In the genomic region with DNA sequence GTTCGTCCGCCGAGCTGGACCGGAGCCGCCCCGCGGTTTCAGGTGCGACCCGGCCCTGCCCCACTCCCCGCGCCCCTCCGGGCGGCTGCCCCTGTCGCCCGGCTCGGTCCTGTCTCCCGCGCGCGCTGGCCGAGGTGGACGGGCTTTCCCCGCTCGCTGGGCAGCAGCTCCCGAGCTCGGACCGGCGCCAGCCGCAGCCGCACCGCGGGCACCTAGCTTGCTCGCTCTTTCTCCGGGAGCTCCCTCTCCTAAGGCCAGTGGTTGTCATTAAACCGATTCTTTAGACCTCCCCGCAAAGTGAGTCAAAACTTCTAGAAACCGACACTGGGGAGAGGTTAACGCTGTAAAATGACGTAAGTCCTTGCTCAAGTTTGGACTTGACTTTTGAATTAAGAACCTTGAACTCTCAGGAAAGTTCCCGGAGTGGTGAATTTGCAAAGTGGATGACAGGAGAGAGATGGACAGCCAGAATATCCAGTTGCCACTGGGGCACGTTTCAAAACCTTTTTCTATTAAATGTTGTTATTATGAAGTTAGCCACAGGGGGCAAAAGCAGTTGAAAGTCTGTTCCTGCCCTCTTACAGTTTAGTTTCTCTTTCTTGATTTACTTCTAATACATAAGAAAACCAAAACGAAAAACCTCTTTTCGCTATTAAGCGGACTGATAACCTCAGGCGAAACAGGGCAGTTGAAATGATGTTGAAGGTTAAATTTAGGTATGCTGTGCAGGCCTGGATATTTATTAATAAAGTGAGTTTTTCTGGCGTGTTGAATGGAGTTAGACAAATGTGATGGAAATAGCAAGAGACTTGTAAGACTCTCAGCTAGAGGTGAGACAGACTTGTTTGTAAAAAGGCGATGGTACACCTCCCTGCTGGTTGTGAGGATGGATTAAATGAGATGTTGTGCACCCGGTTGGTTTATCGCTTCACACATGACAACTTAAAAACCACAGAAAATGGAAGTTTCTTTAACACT, we compare ENCODE assay signal across 8 cellular contexts. TPM values are rescaled to one million over a fixed set of nuclear protein-coding genes. Genes with fewer than 3 reads are reported as not detected.
A peak's percentile ranks its signal among the peaks of the same experiment; 100 is the strongest.
DNase-seq lines count a peak whose midpoint lies in the region; ATAC-seq and FAIRE-seq lines count a peak whose summit lies in the region.

No MANE protein-coding gene starts in this region.

- no peaks in the 10 kb centered on the region for H3K9me3 ChIP-seq in CD4-positive, CD25-positive, alpha-beta regulatory T cell (ENCODE audit: control insufficient read depth in 2 of 2, low read length in 2 of 2)

- H3K27me3 Mint-ChIP-seq in CD4-positive, CD25-positive, alpha-beta regulatory T cell: peaks cover 6% of the 10 kb centered on the region
- no peaks in the 10 kb centered on the region for H3K27me3 Mint-ChIP-seq in activated CD4-positive, alpha-beta memory T cell treated with anti-CD3 and anti-CD28 coated beads for 36 hours
- no peaks in the 10 kb centered on the region for H3K27me3 Mint-ChIP-seq in effector memory CD8-positive, alpha-beta T cell
- H3K27me3 Mint-ChIP-seq in stimulated activated naive B cell treated with anti-CD40 and anti-IgM and Interleukin-4, amounts not matched to agents 10 μg/mL and 1 μg/mL and 100 μg/mL, for 72 hours: no peaks in the 10 kb centered on the region

- peak; percentile 89 for FAIRE-seq in GM19239 (lab: Jason Lieb, UNC)

- H3K27me3 ChIP-seq in CD4-positive, CD25-positive, alpha-beta regulatory T cell (ENCODE audit: control insufficient read depth, insufficient read depth, low read length): no peaks in the 10 kb centered on the region

- H3K4me1 ChIP-seq in CD4-positive, CD25-positive, alpha-beta regulatory T cell (ENCODE audit: control insufficient read depth, insufficient read depth, low read length, poor library complexity, severe bottlenecking): peaks cover 33% of the 10 kb centered on the region

- ATAC-seq in CD4-positive, CD25-positive, alpha-beta regulatory T cell (ENCODE audit: low read depth in 2 of 2): peak; percentile 41 to 48
- ATAC-seq in HG03354 (IDR thresholded peaks at IDR 0.05; ENCODE audit: poor library complexity, severe bottlenecking, unreplicated experiment): peak; percentile 76
- ATAC-seq in effector memory CD8-positive, alpha-beta T cell (replicated peaks): peak; percentile 57
- ATAC-seq in stimulated activated naive B cell treated with anti-CD40 and anti-IgM and Interleukin-4, amounts not matched to agents 10 μg/mL and 1 μg/mL and 100 μg/mL, for 72 hours (replicated peaks): peak; percentile 64 to 65

- no peaks in the 10 kb centered on the region for H3K36me3 ChIP-seq in CD4-positive, CD25-positive, alpha-beta regulatory T cell (ENCODE audit: control insufficient read depth, insufficient read depth, low read length)

- DNase-seq in CD4-positive, CD25-positive, alpha-beta regulatory T cell: peak; percentile 25 to 90 (median 84)
- DNase-seq in GM19239 (ENCODE audit: insufficient read length, low spot score) (peak; percentile 49), NCI-H748 (lab: John Stamatoyannopoulos, UW; ENCODE audit: unreplicated experiment) (peak; percentile 59), lung microvascular endothelial cell (ENCODE audit: low read depth in 2 of 2) (peak; percentile 88 to 89)
- peak; percentile 59 for DNase-seq in activated CD4-positive, alpha-beta memory T cell treated with anti-CD3 and anti-CD28 coated beads for 36 hours
- peak; percentile 26 to 44 (median 40) for DNase-seq in effector memory CD8-positive, alpha-beta T cell
- DNase-seq in stimulated activated naive B cell treated with anti-CD40 and anti-IgM and Interleukin-4, amounts not matched to agents 10 μg/mL and 1 μg/mL and 100 μg/mL, for 72 hours: peak; percentile 44

- POLR2A ChIA-PET in activated CD4-positive, alpha-beta memory T cell treated with anti-CD3 and anti-CD28 coated beads for 36 hours (lab: Charles Lee): interaction anchor here (1.5 to 4.1 kb wide), 4 partner anchors 73 to 143 kb away, joined by 4 to 56 read pairs (median 14); a partner anchor contains a TSS

- H3K4me1 Mint-ChIP-seq in CD4-positive, CD25-positive, alpha-beta regulatory T cell: peaks cover 20 to 62% (median 43%) of the 10 kb centered on the region in 4 donors
- peaks cover 51% of the 10 kb centered on the region for H3K4me1 Mint-ChIP-seq in activated CD4-positive, alpha-beta memory T cell treated with anti-CD3 and anti-CD28 coated beads for 36 hours (ENCODE audit: low read depth)
- peaks cover 21 to 36% of the 10 kb centered on the region in 2 donors for H3K4me1 Mint-ChIP-seq in effector memory CD8-positive, alpha-beta T cell (ENCODE audit: low read depth in 2 of 2)
- H3K4me1 Mint-ChIP-seq in stimulated activated naive B cell treated with anti-CD40 and anti-IgM and Interleukin-4, amounts not matched to agents 10 μg/mL and 1 μg/mL and 100 μg/mL, for 72 hours: peaks cover 15 to 38% of the 10 kb centered on the region in 2 donors

- peak overlapping the region; percentile 88 for H3K27ac ChIP-seq in CD4-positive, CD25-positive, alpha-beta regulatory T cell (ENCODE audit: insufficient read depth, low read length, poor library complexity, severe bottlenecking)

- peak overlapping the region; percentile 96 for H3K4me3 ChIP-seq in CD4-positive, CD25-positive, alpha-beta regulatory T cell (ENCODE audit: low read depth, low read length)

- H3K4me3 Mint-ChIP-seq in CD4-positive, CD25-positive, alpha-beta regulatory T cell: peak overlapping the region; percentile 90 to 97 (median 90)
- H3K4me3 Mint-ChIP-seq in activated CD4-positive, alpha-beta memory T cell treated with anti-CD3 and anti-CD28 coated beads for 36 hours: peak overlapping the region; percentile 93
- H3K4me3 Mint-ChIP-seq in effector memory CD8-positive, alpha-beta T cell: peak overlapping the region; percentile 86 to 93
- H3K4me3 Mint-ChIP-seq in stimulated activated naive B cell treated with anti-CD40 and anti-IgM and Interleukin-4, amounts not matched to agents 10 μg/mL and 1 μg/mL and 100 μg/mL, for 72 hours: peak overlapping the region; percentile 91 to 92

- H3K27ac Mint-ChIP-seq in CD4-positive, CD25-positive, alpha-beta regulatory T cell: peak overlapping the region; percentile 93 to 96 (median 95)
- peak overlapping the region; percentile 94 for H3K27ac Mint-ChIP-seq in activated CD4-positive, alpha-beta memory T cell treated with anti-CD3 and anti-CD28 coated beads for 36 hours
- peak overlapping the region; percentile 90 to 96 for H3K27ac Mint-ChIP-seq in effector memory CD8-positive, alpha-beta T cell
- H3K27ac Mint-ChIP-seq in stimulated activated naive B cell treated with anti-CD40 and anti-IgM and Interleukin-4, amounts not matched to agents 10 μg/mL and 1 μg/mL and 100 μg/mL, for 72 hours: peak overlapping the region; percentile 98

- peaks cover 0 to 1% (median under 1%) of the 10 kb centered on the region in 7 donors for H3K9me3 Mint-ChIP-seq in CD4-positive, CD25-positive, alpha-beta regulatory T cell
- H3K9me3 Mint-ChIP-seq in activated CD4-positive, alpha-beta memory T cell treated with anti-CD3 and anti-CD28 coated beads for 36 hours: peaks cover 15% of the 10 kb centered on the region
- H3K9me3 Mint-ChIP-seq in effector memory CD8-positive, alpha-beta T cell: no peaks in the 10 kb centered on the region
- peaks cover 4 to 8% of the 10 kb centered on the region in 2 donors for H3K9me3 Mint-ChIP-seq in stimulated activated naive B cell treated with anti-CD40 and anti-IgM and Interleukin-4, amounts not matched to agents 10 μg/mL and 1 μg/mL and 100 μg/mL, for 72 hours

- peaks cover 6% of the 10 kb centered on the region for H3K36me3 Mint-ChIP-seq in CD4-positive, CD25-positive, alpha-beta regulatory T cell
- peaks cover 22% of the 10 kb centered on the region for H3K36me3 Mint-ChIP-seq in activated CD4-positive, alpha-beta memory T cell treated with anti-CD3 and anti-CD28 coated beads for 36 hours
- peaks cover 12% of the 10 kb centered on the region for H3K36me3 Mint-ChIP-seq in effector memory CD8-positive, alpha-beta T cell (ENCODE audit: insufficient read depth)
- peaks cover 13 to 28% of the 10 kb centered on the region in 2 donors for H3K36me3 Mint-ChIP-seq in stimulated activated naive B cell treated with anti-CD40 and anti-IgM and Interleukin-4, amounts not matched to agents 10 μg/mL and 1 μg/mL and 100 μg/mL, for 72 hours

- intact Hi-C loops in activated CD4-positive, alpha-beta memory T cell treated with anti-CD3 and anti-CD28 coated beads for 36 hours (cut with micrococcal nuclease): loop anchor here (1.0 to 10.0 kb wide), 5 partner anchors 74 to 1630 kb away; a partner anchor contains a TSS

- CTCF ChIA-PET in activated CD4-positive, alpha-beta memory T cell treated with anti-CD3 and anti-CD28 coated beads for 36 hours (lab: Charles Lee): interaction anchor here (0.9 to 5.7 kb wide), 7 partner anchors 35 to 143 kb away, joined by 3 to 57 read pairs (median 8); a partner anchor contains a TSS

RNA-seq across cellular contexts. Expression of a gene that starts 0.8 kb away (rescaled TPM):
- total RNA-seq in CD4-positive, CD25-positive, alpha-beta regulatory T cell: 16.5 TPM
- polyA plus RNA-seq in CD4-positive, CD25-positive, alpha-beta regulatory T cell: 10 to 100 TPM; 12.1 to 19.0 (median 12.9) TPM
- total RNA-seq in activated CD4-positive, alpha-beta memory T cell treated with anti-CD3 and anti-CD28 coated beads for 36 hours: 10 to 100 TPM; 41.0 to 42.3 TPM
- 18.5 and 24.6 TPM in 2 replicates for total RNA-seq in lung microvascular endothelial cell

Comparison
In these comparisons a context has a peak if more than half of its experiments do, and no peak if none do; other contexts are left out.
1. Peak in every context shown above with its lines: DNase-seq, ATAC-seq, H3K4me3 ChIP-seq and H3K27ac ChIP-seq.